12 cellular contexts compared by ENCODE assay signal in genomic region chrX:73021361-73022092, GRCh38. TPM values are rescaled to one million over a fixed set of nuclear protein-coding genes. Genes with fewer than 3 reads are reported as not detected.
"Had no signal": no experiment of that assay in that cellular context is flagged by ENCODE, and none has a peak within 500 bp of the region (broad histone marks: within the 10 kb centered on the region; RNA-seq: fewer than 3 reads in every experiment).

No MANE protein-coding gene starts in this region.

- ATAC-seq: GM23338, HCT116 had no signal

- H3K4me3 Mint-ChIP-seq: GM23338, H9, HFFc6 had no signal

- H3K9me3 ChIP-seq: HAP-1 had no signal

- H3K27ac ChIP-seq: GM23248 had no signal

- H3K27ac Mint-ChIP-seq: GM23338, H9, HFFc6 had no signal

- H3K36me3 ChIP-seq: HAP-1 had no signal

- DNase-seq: GM23248, GOT3, H7, H9, HCEC 1CT, HFFc6 had no signal

- H3K4me3 ChIP-seq: GM23248, GM23338, HAP-1 had no signal

- H3K9ac ChIP-seq: GM23248 had no signal

- FAIRE-seq: H1, H54 had no signal

- H3K4me1 ChIP-seq: HAP-1 had no signal

RNA-seq across cellular contexts. Expression of gene PABPC1L2B, which starts 18.8 kb away (rescaled TPM):
- total RNA-seq: GM23248, GM23338, H4, HFFc6 had no signal
- polyA plus RNA-seq: GM23248 had no signal

RNA-seq across cellular contexts. Expression of gene PABPC1L2A, which starts 57.8 kb away (rescaled TPM):
- total RNA-seq: GM23248, H4, HFFc6 had no signal
- polyA plus RNA-seq: GM23248 had no signal
